In the genomic region with DNA sequence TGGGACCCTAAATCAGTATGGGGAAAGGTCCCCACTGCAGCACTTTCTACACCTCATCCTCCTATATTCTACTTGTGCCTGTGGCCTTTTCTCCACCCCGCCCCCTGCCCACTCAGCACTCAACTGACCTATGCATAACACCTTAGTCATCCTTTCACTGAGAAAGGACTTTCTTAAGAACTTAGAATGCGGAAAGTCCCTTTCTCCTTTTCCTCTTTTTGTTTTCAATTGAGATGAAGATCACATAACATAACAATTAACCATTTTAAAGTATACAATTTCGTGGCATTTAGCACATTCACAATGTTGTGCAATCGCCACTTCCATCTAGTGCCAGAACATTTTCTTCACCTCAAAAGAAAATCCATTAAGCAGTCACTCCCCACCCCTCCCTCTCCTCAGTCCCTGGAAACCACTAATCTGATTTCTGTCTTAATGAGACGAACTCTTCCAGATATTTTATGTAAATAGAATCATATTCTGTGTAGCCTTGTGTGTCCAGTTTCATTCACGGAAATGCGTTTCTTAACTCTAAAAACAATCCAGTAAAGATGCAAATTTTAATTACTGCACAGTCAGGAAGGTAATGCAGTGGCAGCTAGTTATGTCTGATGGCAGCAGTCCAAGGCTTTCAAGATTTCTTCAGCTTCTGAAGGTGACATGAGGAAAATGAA, we compare ENCODE assay signal across 8 cellular contexts. TPM values are rescaled to one million over a fixed set of nuclear protein-coding genes. Genes with fewer than 3 reads are reported as not detected.
DNase-seq lines count a peak whose midpoint lies in the region; ATAC-seq and TF ChIP-seq lines count a peak whose summit lies in the region.

No MANE protein-coding gene starts in this region.

- no peak overlapping the region for H3K27ac ChIP-seq in right cardiac atrium (ENCODE audit: low read length)
- H3K27ac ChIP-seq in left lung = peak overlapping the region; percentile 60 to 73
- H3K27ac ChIP-seq in CD8-positive, alpha-beta T cell (ENCODE audit: low read depth, low read length) = no peak overlapping the region
- no peak overlapping the region for H3K27ac ChIP-seq in neural progenitor cell

- H3K9me3 ChIP-seq in right cardiac atrium (ENCODE audit: control insufficient read depth, low read length) (no peaks in the 10 kb centered on the region), left lung (no peaks in the 10 kb centered on the region), neural progenitor cell (ENCODE audit: low read depth) (no peaks in the 10 kb centered on the region)
- H3K9me3 ChIP-seq in CD8-positive, alpha-beta T cell (ENCODE audit: low read length) = no peaks in the 10 kb centered on the region

- H3F3A ChIP-seq in neural progenitor cell (ENCODE audit: low read depth) = no peaks in the 10 kb centered on the region

- peaks cover 8% of the 10 kb centered on the region for H3K27me3 Mint-ChIP-seq in activated T-cell treated with anti-CD3 and anti-CD28 coated beads, Interleukin-2, amount 50 U/mL, for 24 hours
- no peaks in the 10 kb centered on the region for H3K27me3 Mint-ChIP-seq in CD8-positive, alpha-beta T cell (ENCODE audit: low read depth)
- H3K27me3 Mint-ChIP-seq in neural progenitor cell (ENCODE audit: insufficient read depth, low read depth) = no peaks in the 10 kb centered on the region

- TF ChIP-seq CTCF in left lung (IDR thresholded peaks at IDR 0.05) (no peak), neural progenitor cell (IDR thresholded peaks at IDR 0.05) (no peak)
- no peak for TF ChIP-seq CTCF in CD8-positive, alpha-beta T cell (IDR thresholded peaks at IDR 0.05)

- H3K79me2 ChIP-seq in neural progenitor cell (ENCODE audit: low read depth) = no peaks in the 10 kb centered on the region

- peaks cover 42% of the 10 kb centered on the region for H3K4me1 Mint-ChIP-seq in activated T-cell treated with anti-CD3 and anti-CD28 coated beads, Interleukin-2, amount 50 U/mL, for 24 hours (ENCODE audit: low read depth)
- peaks cover 4% of the 10 kb centered on the region for H3K4me1 Mint-ChIP-seq in CD8-positive, alpha-beta T cell (ENCODE audit: low read depth)
- H3K4me1 Mint-ChIP-seq in neural progenitor cell = no peaks in the 10 kb centered on the region

- DNase-seq in right cardiac atrium (peak in 2 of 3 donors; percentile 35 to 39), Right ventricle myocardium superior (no peak), HT-29 (ENCODE audit: low spot score) (peak; percentile 47), left lung (peak; percentile 77 to 82), KG1 (lab: John Stamatoyannopoulos, UW) (no peak), neural progenitor cell (ENCODE audit: low spot score) (no peak)
- DNase-seq in activated T-cell treated with anti-CD3 and anti-CD28 coated beads, Interleukin-2, amount 50 U/mL, for 24 hours = peak; percentile 70
- DNase-seq in CD8-positive, alpha-beta T cell = no peak

- no peaks in the 10 kb centered on the region for H3K9me3 Mint-ChIP-seq in activated T-cell treated with anti-CD3 and anti-CD28 coated beads, Interleukin-2, amount 50 U/mL, for 24 hours
- H3K9me3 Mint-ChIP-seq in CD8-positive, alpha-beta T cell = no peaks in the 10 kb centered on the region
- H3K9me3 Mint-ChIP-seq in neural progenitor cell = no peaks in the 10 kb centered on the region

- no peaks in the 10 kb centered on the region for H4K20me1 ChIP-seq in neural progenitor cell (ENCODE audit: low read depth)

- peak overlapping the region; percentile 88 for H3K27ac Mint-ChIP-seq in activated T-cell treated with anti-CD3 and anti-CD28 coated beads, Interleukin-2, amount 50 U/mL, for 24 hours
- no peak overlapping the region for H3K27ac Mint-ChIP-seq in CD8-positive, alpha-beta T cell
- H3K27ac Mint-ChIP-seq in neural progenitor cell = no peak overlapping the region

- peaks cover 3% of the 10 kb centered on the region for H3K4me1 ChIP-seq in right cardiac atrium (ENCODE audit: control insufficient read depth, insufficient read depth, low read length)
- H3K4me1 ChIP-seq in left lung = peaks cover 23 to 54% of the 10 kb centered on the region in 2 donors
- H3K4me1 ChIP-seq in CD8-positive, alpha-beta T cell (ENCODE audit: insufficient read depth, low read length) = no peaks in the 10 kb centered on the region
- no peaks in the 10 kb centered on the region for H3K4me1 ChIP-seq in neural progenitor cell

- POLR2A ChIA-PET in CD8-positive, alpha-beta T cell (lab: Charles Lee) = no interaction called here

- no peaks in the 10 kb centered on the region for H3K27me3 ChIP-seq in right cardiac atrium (ENCODE audit: control insufficient read depth, insufficient read depth)
- no peaks in the 10 kb centered on the region for H3K27me3 ChIP-seq in left lung
- no peaks in the 10 kb centered on the region for H3K27me3 ChIP-seq in CD8-positive, alpha-beta T cell (ENCODE audit: insufficient read depth, low read length)
- H3K27me3 ChIP-seq in neural progenitor cell = no peaks in the 10 kb centered on the region

- H3K9ac ChIP-seq in neural progenitor cell = no peak overlapping the region

- intact Hi-C loops in right cardiac atrium (cut with DNase I) (no loop called here), Right ventricle myocardium superior (cut with DNase I) (no loop called here), left lung (cut with DNase I) (no loop called here)
- intact Hi-C loops in CD8-positive, alpha-beta T cell (cut with DNase I, micrococcal nuclease) = loop anchor here in 1 of 2 experiments (5.0 kb wide), 1 partner anchor 530 kb away; no protein-coding TSS in a partner anchor

- CTCF ChIA-PET in CD8-positive, alpha-beta T cell (lab: Charles Lee) = interaction anchor here (0.8 to 4.6 kb wide), 4 partner anchors 23 to 186 kb away, joined by 3 to 79 read pairs (median 20); no protein-coding TSS in a partner anchor

- H3K4me3 ChIP-seq in right cardiac atrium (ENCODE audit: low read length) (no peak overlapping the region), left lung (no peak overlapping the region), neural progenitor cell (no peak overlapping the region)
- no peak overlapping the region for H3K4me3 ChIP-seq in CD8-positive, alpha-beta T cell (ENCODE audit: low read depth, low read length)

- H3K36me3 ChIP-seq in left lung (no peaks in the 10 kb centered on the region), neural progenitor cell (no peaks in the 10 kb centered on the region)
- H3K36me3 ChIP-seq in CD8-positive, alpha-beta T cell (ENCODE audit: insufficient read depth, low read length) = no peaks in the 10 kb centered on the region

- H2AFZ ChIP-seq in neural progenitor cell (replicated peaks) = no peak overlapping the region

- H3K4me3 Mint-ChIP-seq in activated T-cell treated with anti-CD3 and anti-CD28 coated beads, Interleukin-2, amount 50 U/mL, for 24 hours = peak overlapping the region; percentile 58
- H3K4me3 Mint-ChIP-seq in CD8-positive, alpha-beta T cell = no peak overlapping the region
- H3K4me3 Mint-ChIP-seq in neural progenitor cell = no peak overlapping the region

- H3K36me3 Mint-ChIP-seq in activated T-cell treated with anti-CD3 and anti-CD28 coated beads, Interleukin-2, amount 50 U/mL, for 24 hours (ENCODE audit: low read depth) = no peaks in the 10 kb centered on the region
- no peaks in the 10 kb centered on the region for H3K36me3 Mint-ChIP-seq in CD8-positive, alpha-beta T cell
- no peaks in the 10 kb centered on the region for H3K36me3 Mint-ChIP-seq in neural progenitor cell

- WGBS in right cardiac atrium = 45% methylated on average over 7 of the region's 7 CpGs

- ATAC-seq in right cardiac atrium (peak in 1 of 2 donors; percentile 65), Right ventricle myocardium superior (ENCODE audit: poor library complexity) (no peak), left lung (peak; percentile 81)
- ATAC-seq in CD8-positive, alpha-beta T cell = no peak

- H3K4me2 ChIP-seq in neural progenitor cell = no peak overlapping the region

RNA-seq across cellular contexts. Expression of a gene that starts 41.7 kb away (rescaled TPM):
- total RNA-seq in right cardiac atrium = 10 to 100 TPM in 1 of 4 donors, 1 to 10 TPM in 3; 5.7 to 10.1 (median 6.5) TPM
- 4.7 TPM for polyA plus RNA-seq in right cardiac atrium
- total RNA-seq in Right ventricle myocardium superior = 3.8 TPM
- 2.5 and 4.3 TPM in 2 replicates for total RNA-seq in HT-29 (2014; rRNA removed; shearing (Covaris generic))
- total RNA-seq in left lung = 10 to 100 TPM; 47.1 to 76.4 TPM
- total RNA-seq in CD8-positive, alpha-beta T cell = 10 to 100 TPM; 27.7 to 28.9 TPM
- 9.2 and 11.1 TPM in 2 replicates for total RNA-seq in neural progenitor cell (ENCODE audit: low replicate concordance)

Comparison
In these comparisons a context has a peak if more than half of its experiments do, and no peak if none do; other contexts are left out.
1. DNase-seq: peak in right cardiac atrium (2 of 3), HT-29 (single experiment), activated T-cell treated with anti-CD3 and anti-CD28 coated beads, Interleukin-2, amount 50 U/mL, for 24 hours (single experiment) and left lung (2 of 2); none in Right ventricle myocardium superior (single experiment), CD8-positive, alpha-beta T cell (0 of 7), KG1 (single experiment) and neural progenitor cell (single experiment).
2. H3K27ac ChIP-seq: peak in left lung (2 of 2); none in right cardiac atrium (single experiment), CD8-positive, alpha-beta T cell (single experiment) and neural progenitor cell (single experiment).